36 cellular contexts compared by ENCODE assay signal in genomic region chr3:132973441-132973840, GRCh38.
"Had no signal": no experiment of that assay in that cellular context is flagged by ENCODE, and none has a peak within 500 bp of the region (broad histone marks: within the 10 kb centered on the region; RNA-seq: fewer than 3 reads in every experiment).

No MANE protein-coding gene starts in this region.

- H3K27me3 ChIP-seq: ascending aorta, breast epithelium had no signal

- H3K4me1 ChIP-seq: ascending aorta, breast epithelium had no signal

- H3K4me1 Mint-ChIP-seq: activated CD4-positive, alpha-beta memory T cell treated with anti-CD3 and anti-CD28 coated beads, Interleukin-2, amount 10 ng/mL, durations not matched to agents 7 days and 5 days; activated CD4-positive, alpha-beta T cell treated with anti-CD3 and anti-CD28 coated beads for 36 hours; activated CD4-positive, alpha-beta T cell treated with anti-CD3 and anti-CD28 coated beads, Interleukin-2, amount 10 ng/mL, durations not matched to agents 7 days and 5 days; activated CD8-positive, alpha-beta memory T cell treated with anti-CD3 and anti-CD28 coated beads, Interleukin-2, amount 10 ng/mL, durations not matched to agents 7 days and 5 days; activated naive CD4-positive, alpha-beta T cell treated with anti-CD3 and anti-CD28 coated beads, Interleukin-2, amount 10 ng/mL, durations not matched to agents 7 days and 5 days; activated naive CD4-positive, alpha-beta T cell treated with anti-CD3 and anti-CD28 coated beads, Interleukin-2, amount 50 U/mL, for 24 hours; activated naive CD8-positive, alpha-beta T cell treated with anti-CD3 and anti-CD28 coated beads, Interleukin-2, amount 10 ng/mL, durations not matched to agents 7 days and 5 days; activated naive CD8-positive, alpha-beta T cell treated with anti-CD3 and anti-CD28 coated beads, Interleukin-2, amount 50 U/mL, for 24 hours; brain; WTC11 had no signal

- H3K27ac Mint-ChIP-seq: activated CD4-positive, alpha-beta memory T cell treated with anti-CD3 and anti-CD28 coated beads, Interleukin-2, amount 10 ng/mL, durations not matched to agents 7 days and 5 days; activated CD4-positive, alpha-beta T cell treated with anti-CD3 and anti-CD28 coated beads for 36 hours; activated CD4-positive, alpha-beta T cell treated with anti-CD3 and anti-CD28 coated beads, Interleukin-2, amount 10 ng/mL, durations not matched to agents 7 days and 5 days; activated CD8-positive, alpha-beta memory T cell treated with anti-CD3 and anti-CD28 coated beads, Interleukin-2, amount 10 ng/mL, durations not matched to agents 7 days and 5 days; activated CD8-positive, alpha-beta T cell treated with anti-CD3 and anti-CD28 coated beads, Interleukin-2, amount 10 ng/mL, durations not matched to agents 7 days and 5 days; activated naive CD4-positive, alpha-beta T cell treated with anti-CD3 and anti-CD28 coated beads, Interleukin-2, amount 10 ng/mL, durations not matched to agents 7 days and 5 days; activated naive CD4-positive, alpha-beta T cell treated with anti-CD3 and anti-CD28 coated beads, Interleukin-2, amount 50 U/mL, for 24 hours; activated naive CD8-positive, alpha-beta T cell; activated naive CD8-positive, alpha-beta T cell treated with anti-CD3 and anti-CD28 coated beads, Interleukin-2, amount 10 ng/mL, durations not matched to agents 7 days and 5 days; activated naive CD8-positive, alpha-beta T cell treated with anti-CD3 and anti-CD28 coated beads, Interleukin-2, amount 50 U/mL, for 24 hours; activated T-cell treated with anti-CD3 and anti-CD28 coated beads, Interleukin-2, amount 50 U/mL, for 24 hours; activated T-helper 2 cell treated with anti-CD3 and anti-CD28 coated beads, Interferon-gamma antibody, Interleukin-2, Interleukin-4, amounts not matched to agents 10 μg/mL and 5 μg/mL and 100 μg/mL, durations not matched to agents 14 hours and 24 hours and 36 hours; brain; T-helper 1 cell treated with Interleukin-12 subunit alpha and Interleukin-12 subunit beta and Interleukin-4 antibody, amounts not matched to agents 30 μg/mL and 1 μg/mL, for 36 hours; T-helper 2 cell treated with Interferon-gamma antibody and Interleukin-4, amounts not matched to agents 5 μg/mL and 100 μg/mL, for 36 hours; WTC11 had no signal

- H3K4me3 ChIP-seq: ascending aorta, breast epithelium had no signal

- H3K4me3 Mint-ChIP-seq: activated CD4-positive, alpha-beta memory T cell treated with anti-CD3 and anti-CD28 coated beads, Interleukin-2, amount 10 ng/mL, durations not matched to agents 7 days and 5 days; activated CD4-positive, alpha-beta T cell treated with anti-CD3 and anti-CD28 coated beads for 36 hours; activated CD4-positive, alpha-beta T cell treated with anti-CD3 and anti-CD28 coated beads, Interleukin-2, amount 10 ng/mL, durations not matched to agents 7 days and 5 days; activated CD8-positive, alpha-beta memory T cell treated with anti-CD3 and anti-CD28 coated beads, Interleukin-2, amount 10 ng/mL, durations not matched to agents 7 days and 5 days; activated CD8-positive, alpha-beta T cell treated with anti-CD3 and anti-CD28 coated beads, Interleukin-2, amount 10 ng/mL, durations not matched to agents 7 days and 5 days; activated naive CD4-positive, alpha-beta T cell treated with anti-CD3 and anti-CD28 coated beads, Interleukin-2, amount 10 ng/mL, durations not matched to agents 7 days and 5 days; activated naive CD4-positive, alpha-beta T cell treated with anti-CD3 and anti-CD28 coated beads, Interleukin-2, amount 50 U/mL, for 24 hours; activated naive CD8-positive, alpha-beta T cell; activated naive CD8-positive, alpha-beta T cell treated with anti-CD3 and anti-CD28 coated beads, Interleukin-2, amount 10 ng/mL, durations not matched to agents 7 days and 5 days; activated naive CD8-positive, alpha-beta T cell treated with anti-CD3 and anti-CD28 coated beads, Interleukin-2, amount 50 U/mL, for 24 hours; activated T-cell treated with anti-CD3 and anti-CD28 coated beads, Interleukin-2, amount 50 U/mL, for 24 hours; brain; T-helper 1 cell treated with Interleukin-12 subunit alpha and Interleukin-12 subunit beta and Interleukin-4 antibody, amounts not matched to agents 30 μg/mL and 1 μg/mL, for 36 hours; T-helper 2 cell treated with Interferon-gamma antibody and Interleukin-4, amounts not matched to agents 5 μg/mL and 100 μg/mL, for 36 hours; WTC11 had no signal

- H3K27ac ChIP-seq: ascending aorta, breast epithelium, WERI-Rb-1 had no signal

- H3K36me3 Mint-ChIP-seq: activated CD8-positive, alpha-beta memory T cell treated with anti-CD3 and anti-CD28 coated beads, Interleukin-2, amount 10 ng/mL, durations not matched to agents 7 days and 5 days; activated naive CD4-positive, alpha-beta T cell treated with anti-CD3 and anti-CD28 coated beads, Interleukin-2, amount 10 ng/mL, durations not matched to agents 7 days and 5 days; activated naive CD4-positive, alpha-beta T cell treated with anti-CD3 and anti-CD28 coated beads, Interleukin-2, amount 50 U/mL, for 24 hours; activated naive CD8-positive, alpha-beta T cell; activated naive CD8-positive, alpha-beta T cell treated with anti-CD3 and anti-CD28 coated beads, Interleukin-2, amount 10 ng/mL, durations not matched to agents 7 days and 5 days; brain; WTC11 had no signal

- H3K27me3 Mint-ChIP-seq: activated CD4-positive, alpha-beta memory T cell treated with anti-CD3 and anti-CD28 coated beads, Interleukin-2, amount 10 ng/mL, durations not matched to agents 7 days and 5 days; activated CD8-positive, alpha-beta memory T cell treated with anti-CD3 and anti-CD28 coated beads, Interleukin-2, amount 10 ng/mL, durations not matched to agents 7 days and 5 days; activated naive CD4-positive, alpha-beta T cell treated with anti-CD3 and anti-CD28 coated beads, Interleukin-2, amount 10 ng/mL, durations not matched to agents 7 days and 5 days; activated naive CD8-positive, alpha-beta T cell treated with anti-CD3 and anti-CD28 coated beads, Interleukin-2, amount 10 ng/mL, durations not matched to agents 7 days and 5 days; activated T-cell treated with anti-CD3 and anti-CD28 coated beads, Interleukin-2, amount 50 U/mL, for 24 hours had no signal

- ATAC-seq: activated CD4-positive, alpha-beta T cell treated with anti-CD3 and anti-CD28 coated beads for 36 hours; activated CD4-positive, CD25-positive, alpha-beta regulatory T cell treated with anti-CD3 and anti-CD28 coated beads, Interleukin-2, amount 50 U/mL, for 24 hours; activated CD8-positive, alpha-beta memory T cell treated with anti-CD3 and anti-CD28 coated beads, Interleukin-2, amount 10 ng/mL, durations not matched to agents 7 days and 5 days; activated CD8-positive, alpha-beta T cell treated with anti-CD3 and anti-CD28 coated beads, Interleukin-2, amount 10 ng/mL, durations not matched to agents 7 days and 5 days; activated naive CD8-positive, alpha-beta T cell treated with anti-CD3 and anti-CD28 coated beads, Interleukin-2, amount 50 U/mL, for 24 hours; WTC11 had no signal

- DNase-seq: activated CD4-positive, alpha-beta memory T cell treated with anti-CD3 and anti-CD28 coated beads, Interleukin-2, amount 10 ng/mL, durations not matched to agents 7 days and 5 days; activated CD4-positive, alpha-beta T cell treated with anti-CD3 and anti-CD28 coated beads for 1 hour; activated CD4-positive, alpha-beta T cell treated with anti-CD3 and anti-CD28 coated beads for 36 hours; activated CD4-positive, alpha-beta T cell treated with anti-CD3 and anti-CD28 coated beads for 48 hours; activated CD4-positive, alpha-beta T cell treated with anti-CD3 and anti-CD28 coated beads, Interleukin-2, amount 10 ng/mL, durations not matched to agents 7 days and 5 days; activated CD4-positive, alpha-beta T cell treated with anti-CD3 and anti-CD28 coated beads, Interleukin-2, amount 50 U/mL, for 48 hours; activated CD4-positive, CD25-positive, alpha-beta regulatory T cell; activated CD8-positive, alpha-beta memory T cell treated with anti-CD3 and anti-CD28 coated beads for 24 hours; activated CD8-positive, alpha-beta memory T cell treated with anti-CD3 and anti-CD28 coated beads, Interleukin-2, amount 10 ng/mL, durations not matched to agents 7 days and 5 days; activated CD8-positive, alpha-beta memory T cell treated with anti-CD3 and anti-CD28 coated beads, Interleukin-2, amount 50 U/mL, for 48 hours; activated CD8-positive, alpha-beta T cell treated with anti-CD3 and anti-CD28 coated beads, Interleukin-2, amount 10 ng/mL, durations not matched to agents 7 days and 5 days; activated effector memory CD4-positive, alpha-beta T cell treated with Interleukin-2 at 50 U/mL for 16 hours; activated gamma-delta T cell; activated naive CD4-positive, alpha-beta T cell treated with anti-CD3 and anti-CD28 coated beads, Interleukin-2, amount 10 ng/mL, durations not matched to agents 7 days and 5 days; activated naive CD4-positive, alpha-beta T cell treated with Interleukin-2 at 50 U/mL for 16 hours; activated naive CD8-positive, alpha-beta T cell treated with anti-CD3 and anti-CD28 coated beads, Interleukin-2, amount 10 ng/mL, durations not matched to agents 7 days and 5 days; activated naive CD8-positive, alpha-beta T cell treated with anti-CD3 and anti-CD28 coated beads, Interleukin-2, amount 50 U/mL, for 24 hours; activated T-cell treated with anti-CD3 and anti-CD28 coated beads, Interleukin-2, amount 50 U/mL, for 24 hours; activated T-cell treated with anti-CD3 and anti-CD28 coated beads, Interleukin-2, amount 50 U/mL, for 48 hours; amygdala; anterior cingulate cortex; central memory CD4-positive, alpha-beta T cell; T-helper 1 cell; T-helper 2 cell; T-helper 9 cell; WERI-Rb-1 had no signal

- H3K9me3 Mint-ChIP-seq: activated naive CD4-positive, alpha-beta T cell treated with anti-CD3 and anti-CD28 coated beads, Interleukin-2, amount 10 ng/mL, durations not matched to agents 7 days and 5 days; activated naive CD4-positive, alpha-beta T cell treated with anti-CD3 and anti-CD28 coated beads, Interleukin-2, amount 50 U/mL, for 24 hours; activated naive CD8-positive, alpha-beta T cell treated with anti-CD3 and anti-CD28 coated beads, Interleukin-2, amount 10 ng/mL, durations not matched to agents 7 days and 5 days; activated naive CD8-positive, alpha-beta T cell treated with anti-CD3 and anti-CD28 coated beads, Interleukin-2, amount 50 U/mL, for 24 hours; activated T-cell treated with anti-CD3 and anti-CD28 coated beads, Interleukin-2, amount 50 U/mL, for 24 hours; activated T-helper 2 cell treated with anti-CD3 and anti-CD28 coated beads, Interferon-gamma antibody, Interleukin-2, Interleukin-4, amounts not matched to agents 10 μg/mL and 5 μg/mL and 100 μg/mL, durations not matched to agents 14 hours and 24 hours and 36 hours; T-helper 1 cell treated with Interleukin-12 subunit alpha and Interleukin-12 subunit beta and Interleukin-4 antibody, amounts not matched to agents 30 μg/mL and 1 μg/mL, for 36 hours; T-helper 2 cell treated with Interferon-gamma antibody and Interleukin-4, amounts not matched to agents 5 μg/mL and 100 μg/mL, for 36 hours had no signal

- H3K9me3 ChIP-seq: ascending aorta, breast epithelium had no signal

- H3K36me3 ChIP-seq: ascending aorta, breast epithelium, WERI-Rb-1 had no signal
